In genomic region chr17:17204635-17205231, GRCh38 we compare ENCODE assay signal across 8 cellular contexts. TPM values are rescaled to one million over a fixed set of nuclear protein-coding genes. Genes with fewer than 3 reads are reported as not detected.
DNase-seq lines count a peak whose midpoint lies in the region; ATAC-seq and TF ChIP-seq lines count a peak whose summit lies in the region.

No MANE protein-coding gene starts in this region.

- ATAC-seq in HG03469 (IDR thresholded peaks at IDR 0.05; ENCODE audit: unreplicated experiment): no peak
- no peak for ATAC-seq in omental fat pad (ENCODE audit: low FRiP score)

- H3K36me3 Mint-ChIP-seq in T-helper 2 cell treated with Interferon-gamma antibody and Interleukin-4, amounts not matched to agents 5 μg/mL and 100 μg/mL, for 36 hours (ENCODE audit: low read depth): peaks cover 14% of the 10 kb centered on the region

- H3K27ac ChIP-seq in WERI-Rb-1: peak overlapping the region; percentile 84
- H3K27ac ChIP-seq in stomach smooth muscle (ENCODE audit: low read length): peak overlapping the region; percentile 88

- peak overlapping the region; percentile 85 for H3K4me3 Mint-ChIP-seq in T-helper 2 cell treated with Interferon-gamma antibody and Interleukin-4, amounts not matched to agents 5 μg/mL and 100 μg/mL, for 36 hours

- H3K9me3 ChIP-seq in WERI-Rb-1 (ENCODE audit: severe bottlenecking) (peaks cover 8% of the 10 kb centered on the region), stomach smooth muscle (ENCODE audit: control insufficient read depth in 2 of 2, low read length in 2 of 2) (no peaks in the 10 kb centered on the region)

- H3K27me3 ChIP-seq in WERI-Rb-1 (ENCODE audit: insufficient read depth, low read depth, severe bottlenecking) (no peaks in the 10 kb centered on the region), stomach smooth muscle (ENCODE audit: control insufficient read depth in 1 of 2, insufficient read depth in 2 of 2, low read length in 2 of 2) (no peaks in the 10 kb centered on the region)

- H3K4me1 ChIP-seq in stomach smooth muscle (ENCODE audit: control insufficient read depth, insufficient read depth, low read length): peaks cover 73% of the 10 kb centered on the region

- peaks cover 13% of the 10 kb centered on the region for H3K4me1 Mint-ChIP-seq in T-helper 2 cell treated with Interferon-gamma antibody and Interleukin-4, amounts not matched to agents 5 μg/mL and 100 μg/mL, for 36 hours (ENCODE audit: low read depth)

- H3K9me3 Mint-ChIP-seq in T-helper 2 cell treated with Interferon-gamma antibody and Interleukin-4, amounts not matched to agents 5 μg/mL and 100 μg/mL, for 36 hours: no peaks in the 10 kb centered on the region

- peak overlapping the region; percentile 55 for H3K4me3 ChIP-seq in WERI-Rb-1 (ENCODE audit: low read depth, low read length)
- peak overlapping the region; percentile 80 for H3K4me3 ChIP-seq in fibroblast of the aortic adventitia (ENCODE audit: low read depth, low read length)
- peak overlapping the region; percentile 80 to 84 for H3K4me3 ChIP-seq in stomach smooth muscle (ENCODE audit: low read length in 2 of 2)

- no peak for DNase-seq in T-helper 2 cell treated with Interferon-gamma antibody and Interleukin-4, amounts not matched to agents 5 μg/mL and 100 μg/mL, for 36 hours (ENCODE audit: low spot score)
- no peak for DNase-seq in T-helper 2 cell
- no peak for DNase-seq in WERI-Rb-1
- DNase-seq in fibroblast of the aortic adventitia (ENCODE audit: low read depth): no peak
- DNase-seq in omental fat pad (ENCODE audit: low spot score): no peak
- no peak for DNase-seq in SW480 (ENCODE audit: low spot score)

- peaks cover 42% of the 10 kb centered on the region for H3K36me3 ChIP-seq in WERI-Rb-1
- H3K36me3 ChIP-seq in stomach smooth muscle (ENCODE audit: control insufficient read depth in 2 of 2, insufficient read depth in 2 of 2, low read length in 2 of 2): peaks cover 3 to 4% of the 10 kb centered on the region in 2 donors

- peak overlapping the region; percentile 31 for H3K27ac Mint-ChIP-seq in T-helper 2 cell treated with Interferon-gamma antibody and Interleukin-4, amounts not matched to agents 5 μg/mL and 100 μg/mL, for 36 hours

- H3K27me3 Mint-ChIP-seq in T-helper 2 cell treated with Interferon-gamma antibody and Interleukin-4, amounts not matched to agents 5 μg/mL and 100 μg/mL, for 36 hours (ENCODE audit: low read depth): no peaks in the 10 kb centered on the region

- peak overlapping the region; percentile 66 to 74 for H3K9ac ChIP-seq in stomach smooth muscle (ENCODE audit: low read length in 2 of 2)

- TF ChIP-seq CTCF in WERI-Rb-1 (IDR thresholded peaks at IDR 0.05; ENCODE audit: low read depth, low read length): no peak
- no peak for TF ChIP-seq CTCF in fibroblast of the aortic adventitia (IDR thresholded peaks at IDR 0.05; ENCODE audit: insufficient read depth, low read length)
- no peak for TF ChIP-seq CTCF in omental fat pad (IDR thresholded peaks at IDR 0.05)

RNA-seq across cellular contexts. Expression of gene PLD6, which starts 1.4 kb away (rescaled TPM):
- total RNA-seq in fibroblast of the aortic adventitia (ENCODE audit: low replicate concordance): 3.1 and 4.3 TPM in 2 replicates
- 10 to 100 TPM in 1 of 4 donors, 1 to 10 TPM in 3; 1.9 to 14.1 (median 6.5) TPM for total RNA-seq in omental fat pad

RNA-seq across cellular contexts. Expression of gene FLCN, which starts 32.2 kb away (rescaled TPM):
- total RNA-seq in fibroblast of the aortic adventitia (ENCODE audit: low replicate concordance): 67.3 and 78.2 TPM in 2 replicates
- total RNA-seq in omental fat pad: 10 to 100 TPM; 40.8 to 75.7 (median 56.0) TPM
